Comparison of ENCODE assay signal across 8 cellular contexts in genomic region chrX:53281321-53281822, GRCh38. TPM values are rescaled to one million over a fixed set of nuclear protein-coding genes. Genes with fewer than 3 reads are reported as not detected.
DNase-seq lines count a peak whose midpoint lies in the region; ATAC-seq and TF ChIP-seq lines count a peak whose summit lies in the region.

Gene IQSEC2 (minus strand): TSS chrX:53281584.

- no peak for TF ChIP-seq CTCF in AG04449 (IDR thresholded peaks at IDR 0.05; ENCODE audit: insufficient read depth, low read length, missing control alignments)

- H3K36me3 Mint-ChIP-seq in T-helper 17 cell (ENCODE audit: low read depth) = no peaks in the 10 kb centered on the region

- H3K9me3 ChIP-seq in HUES6 (ENCODE audit: control insufficient read depth, insufficient read depth, low read depth, low read length) (no peaks in the 10 kb centered on the region; the same call in 1 of the 2 replicates), adipocyte (ENCODE audit: control insufficient read depth, low read length) (no peaks in the 10 kb centered on the region), T-helper 17 cell (ENCODE audit: control insufficient read depth, low read length, poor library complexity, severe bottlenecking) (no peaks in the 10 kb centered on the region)

- ATAC-seq in GM18858 (IDR thresholded peaks at IDR 0.05; ENCODE audit: unreplicated experiment) (no peak), T-helper 17 cell (no peak)

- peak within 1 kb of the TSS; percentile 55 for H3K4me3 ChIP-seq in AG04449 (ENCODE audit: low read depth, low read length)
- peak within 1 kb of the TSS; percentile 42 for H3K4me3 ChIP-seq in HUES6 (ENCODE audit: low read depth, low read length)
- H3K4me3 ChIP-seq in adipocyte (ENCODE audit: low read length) = peak within 1 kb of the TSS; percentile 78

- H3K4me1 ChIP-seq in HUES6 (ENCODE audit: control insufficient read depth, insufficient read depth, low read length) = peaks cover 38% of the 10 kb centered on the region; the same call in 1 of the 2 replicates
- H3K4me1 ChIP-seq in adipocyte (ENCODE audit: control insufficient read depth, insufficient read depth, low read length) = peaks cover 32% of the 10 kb centered on the region

- peak within 1 kb of the TSS; percentile 37; the same call in 1 of the 2 replicates for H3K27ac ChIP-seq in HUES6 (ENCODE audit: low read depth, low read length)

- no peak within 1 kb of the TSS for H3K27ac Mint-ChIP-seq in T-helper 17 cell

- POLR2A ChIA-PET in AG04449 (lab: Yijun Ruan, JAX) = no interaction called here

- H3K27me3 Mint-ChIP-seq in T-helper 17 cell = peaks cover 4% of the 10 kb centered on the region

- H3K27me3 ChIP-seq in HUES6 (ENCODE audit: control insufficient read depth, insufficient read depth, low read length) = no peaks in the 10 kb centered on the region
- H3K27me3 ChIP-seq in adipocyte (replicated peaks; ENCODE audit: control insufficient read depth, insufficient read depth, low read length) = peaks cover 22% of the 10 kb centered on the region

- H3K9ac ChIP-seq in HUES6 (ENCODE audit: low read length) (peak within 1 kb of the TSS; percentile 49), adipocyte (ENCODE audit: low read length) (peak within 1 kb of the TSS; percentile 70)

- peaks cover 6% of the 10 kb centered on the region for H3K4me1 Mint-ChIP-seq in T-helper 17 cell

- no peaks in the 10 kb centered on the region for H3K36me3 ChIP-seq in HUES6 (ENCODE audit: control insufficient read depth, insufficient read depth, low read length)
- no peaks in the 10 kb centered on the region for H3K36me3 ChIP-seq in adipocyte (ENCODE audit: control insufficient read depth, insufficient read depth, low read length, severe bottlenecking)

- no peak for DNase-seq in AG04449 (ENCODE audit: low read depth, low spot score)
- peak; percentile 91 for DNase-seq in adipocyte (ENCODE audit: low read depth)
- peak in 32 of 42 donors; percentile 34 to 72 (median 52) for DNase-seq in head of caudate nucleus
- DNase-seq in pons (ENCODE audit: low spot score) = peak; percentile 35
- no peak for DNase-seq in T-helper 17 cell
- no peak for DNase-seq in T-helper 9 cell

- intact Hi-C loops in head of caudate nucleus (cut with DNase I) = no loop called here

- no peak within 1 kb of the TSS for H3K4me3 Mint-ChIP-seq in T-helper 17 cell

- CTCF ChIA-PET in AG04449 (lab: Yijun Ruan, JAX) = interaction anchor here (0.9 to 5.3 kb wide), 6 partner anchors 9 to 32 kb away, joined by 3 to 46 read pairs (median 4); no protein-coding TSS in a partner anchor

RNA-seq across cellular contexts. Expression of gene IQSEC2, which starts in this region (rescaled TPM):
- 1 to 10 TPM; 1.9 TPM for total RNA-seq in T-helper 17 cell

Comparison
In these comparisons a context has a peak if more than half of its experiments do, and no peak if none do; other contexts are left out.
1. DNase-seq: peak in adipocyte (single experiment), head of caudate nucleus (32 of 42) and pons (single experiment); none in AG04449 (single experiment), T-helper 17 cell (0 of 3) and T-helper 9 cell (single experiment).
2. Peak in every context shown above with its lines, with median percentiles within 50 percentile points of each other: H3K4me3 ChIP-seq.